ENCODE assay signal across 14 cellular contexts in genomic region chr11:19676508-19677379, GRCh38. TPM values are rescaled to one million over a fixed set of nuclear protein-coding genes. Genes with fewer than 3 reads are reported as not detected.
DNase-seq lines count a peak whose midpoint lies in the region; FAIRE-seq and TF ChIP-seq lines count a peak whose summit lies in the region.
"Had no signal": no experiment of that assay in that cellular context is flagged by ENCODE, and none has a peak within 500 bp of the region (broad histone marks: within the 10 kb centered on the region; RNA-seq: fewer than 3 reads in every experiment).

No MANE protein-coding gene starts in this region.

- intact Hi-C loops in kidney (cut with DNase I) (no loop called here), lower leg skin (cut with DNase I; ENCODE audit: low total_unique reads) (no loop called here)

- H3K9ac ChIP-seq in kidney (ENCODE audit: low read length in 2 of 2) (no peak overlapping the region), smooth muscle cell (ENCODE audit: low read depth) (no peak overlapping the region)

- H3K36me3 ChIP-seq in brain microvascular endothelial cell (replicated peaks) (no peaks in the 10 kb centered on the region), kidney (ENCODE audit: control insufficient read depth in 1 of 2, insufficient read depth in 2 of 2, low read length in 2 of 2) (no peaks in the 10 kb centered on the region), smooth muscle cell (ENCODE audit: low read depth) (no peaks in the 10 kb centered on the region)

- FAIRE-seq in kidney (lab: Jason Lieb, UNC), result no peak

- peaks cover 36% of the 10 kb centered on the region for H3F3A ChIP-seq in smooth muscle cell (ENCODE audit: low read depth)

- no peaks in the 10 kb centered on the region for H3K79me2 ChIP-seq in smooth muscle cell (ENCODE audit: low read depth)

- TF ChIP-seq CTCF in brain microvascular endothelial cell (IDR thresholded peaks at IDR 0.05; ENCODE audit: low read depth, low read length, missing control alignments) (no peak), kidney (IDR thresholded peaks at IDR 0.05; ENCODE audit: borderline replicate concordance, extremely low read depth, insufficient read depth) (no peak), smooth muscle cell (IDR thresholded peaks at IDR 0.05; ENCODE audit: borderline replicate concordance, insufficient read depth, poor library complexity, severe bottlenecking) (no peak), lower leg skin (IDR thresholded peaks at IDR 0.05) (no peak)

- WGBS in smooth muscle cell (ENCODE audit: low lambda C conversion rate), result 58% methylated on average over 15 of the region's 15 CpGs
- WGBS in lower leg skin, 2 donors, result 62 to 83% methylated on average over 15 of the region's 15 CpGs

- peaks cover 0 to 5% of the 10 kb centered on the region in 2 donors for H3K4me1 ChIP-seq in kidney (ENCODE audit: control insufficient read depth in 1 of 2, insufficient read depth in 1 of 2, low read depth in 1 of 2, low read length in 2 of 2)
- H3K4me1 ChIP-seq in smooth muscle cell (ENCODE audit: low read depth), result peaks cover 29% of the 10 kb centered on the region

- DNase-seq in Jurkat, Clone E6-1 (ENCODE audit: low read depth, low spot score), result peak; percentile 49
- DNase-seq in brain microvascular endothelial cell, result peak; percentile 25
- DNase-seq in kidney, result no peak
- no peak for DNase-seq in smooth muscle cell (lab: John Stamatoyannopoulos, UW; ENCODE audit: unreplicated experiment)
- no peak for DNase-seq in NCI-H2107 treated with DMSO at 0.1 percent for 48 hours (lab: John Stamatoyannopoulos, UW; ENCODE audit: unreplicated experiment)
- DNase-seq in lower leg skin (ENCODE audit: low spot score in 2 of 2), result no peak
- no peak for DNase-seq in NCI-H1092 treated with DMSO at 0.1 percent for 48 hours (lab: John Stamatoyannopoulos, UW)
- no peak for DNase-seq in HCEC 1CT
- DNase-seq: activated CD4-positive, alpha-beta T cell treated with anti-CD3 and anti-CD28 coated beads for 4 hours; activated naive CD4-positive, alpha-beta T cell treated with anti-CD3 and anti-CD28 coated beads, Interleukin-2, amount 10 ng/mL, durations not matched to agents 7 days and 5 days; DND-41; GOT3; midbrain; NCI-H1105 treated with DMSO at 0.1 percent for 48 hours had no signal

- H2AFZ ChIP-seq in smooth muscle cell (ENCODE audit: low read depth), result peak overlapping the region; percentile 57

- no peaks in the 10 kb centered on the region for H4K20me1 ChIP-seq in smooth muscle cell (ENCODE audit: low read depth)

- H3K27me3 ChIP-seq in brain microvascular endothelial cell (replicated peaks), result no peaks in the 10 kb centered on the region
- H3K27me3 ChIP-seq in smooth muscle cell (ENCODE audit: low read depth), result no peaks in the 10 kb centered on the region

- no peak for TF ChIP-seq POLR2A in lower leg skin (IDR thresholded peaks at IDR 0.05)

- in situ Hi-C loops in brain microvascular endothelial cell (cut with HindIII; ENCODE audit: low pct_ligation_motif_present, low sequenced_read_pairs), result no loop called here

- H3K9me3 ChIP-seq in kidney (ENCODE audit: control insufficient read depth in 1 of 2, low read length in 2 of 2) (no peaks in the 10 kb centered on the region), smooth muscle cell (replicated peaks; ENCODE audit: low read depth) (no peaks in the 10 kb centered on the region)

- H3K27ac ChIP-seq in brain microvascular endothelial cell, result no peak overlapping the region
- H3K27ac ChIP-seq in kidney (ENCODE audit: low read depth in 2 of 2, low read length in 2 of 2), result peak overlapping the region; percentile 33 to 40
- H3K27ac ChIP-seq in smooth muscle cell (ENCODE audit: low read depth), result peak overlapping the region; percentile 52

- no peak overlapping the region for H3K4me3 ChIP-seq in Jurkat, Clone E6-1 (ENCODE audit: low read length)
- no peak overlapping the region for H3K4me3 ChIP-seq in brain microvascular endothelial cell (ENCODE audit: low read depth, low read length)
- no peak overlapping the region for H3K4me3 ChIP-seq in kidney (ENCODE audit: low read length in 2 of 2)
- no peak overlapping the region for H3K4me3 ChIP-seq in smooth muscle cell
- no peak overlapping the region for H3K4me3 ChIP-seq in lower leg skin (ENCODE audit: low read depth, poor library complexity, severe bottlenecking)

- no peak overlapping the region for H3K4me2 ChIP-seq in smooth muscle cell

RNA-seq across cellular contexts. Expression of gene NAV2, which starts 35.9 kb away (rescaled TPM):
- 1.00 TPM for polyA plus RNA-seq in Jurkat, Clone E6-1 (2012; ENCODE audit: insufficient read depth, insufficient read length)
- total RNA-seq in kidney, result 37.7 TPM
- polyA plus RNA-seq in kidney (ENCODE audit: insufficient read depth, low read depth, low replicate concordance), result 5.9 TPM
- 44.2 and 67.5 TPM in 2 replicates for total RNA-seq in smooth muscle cell
- polyA plus RNA-seq in smooth muscle cell, result 14.1 and 33.2 TPM in 2 replicates
- total RNA-seq in lower leg skin, result 10 to 100 TPM in 3 of 4 donors, 1 to 10 TPM in 1; 5.8 to 30.7 (median 21.0) TPM

Comparison
In these comparisons a context has a peak if more than half of its experiments do, and no peak if none do; other contexts are left out.
1. DNase-seq: peak in Jurkat, Clone E6-1 (single experiment) and brain microvascular endothelial cell (single experiment); none in kidney (single experiment), smooth muscle cell (single experiment), NCI-H2107 treated with DMSO at 0.1 percent for 48 hours (single experiment), lower leg skin (0 of 2), NCI-H1092 treated with DMSO at 0.1 percent for 48 hours (single experiment) and HCEC 1CT (single experiment).